Comparison of ENCODE assay signal across 8 cellular contexts in genomic region chr15:63188247-63188936, GRCh38. TPM values are rescaled to one million over a fixed set of nuclear protein-coding genes. Genes with fewer than 3 reads are reported as not detected.
DNase-seq lines count a peak whose midpoint lies in the region; TF ChIP-seq lines count a peak whose summit lies in the region.

No MANE protein-coding gene starts in this region.

- H3K36me3 ChIP-seq in BJ (ENCODE audit: control insufficient read depth, insufficient read depth, low read length) (no peaks in the 10 kb centered on the region), brain microvascular endothelial cell (replicated peaks) (no peaks in the 10 kb centered on the region), muscle layer of colon (ENCODE audit: insufficient read depth, low read length) (no peaks in the 10 kb centered on the region)

- no peak overlapping the region for H3K27ac ChIP-seq in HL-60 (replicated peaks)
- peak overlapping the region; percentile 2 for H3K27ac ChIP-seq in brain microvascular endothelial cell
- peak overlapping the region; percentile 94 for H3K27ac ChIP-seq in muscle layer of colon (ENCODE audit: low read depth, low read length)

- CTCF ChIA-PET in BJ (lab: Yijun Ruan, JAX) = interaction anchor here (0.6 kb wide), 1 partner anchor 217 kb away, joined by 3 read pairs; no protein-coding TSS in a partner anchor

- H3K27me3 ChIP-seq in BJ (ENCODE audit: control insufficient read depth, insufficient read depth, low read length) (no peaks in the 10 kb centered on the region), HL-60 (ENCODE audit: insufficient read depth, poor library complexity, severe bottlenecking) (no peaks in the 10 kb centered on the region), brain microvascular endothelial cell (replicated peaks) (no peaks in the 10 kb centered on the region), muscle layer of colon (ENCODE audit: control insufficient read depth in 1 of 2, insufficient read depth in 2 of 2, low read length in 2 of 2) (no peaks in the 10 kb centered on the region)

- DNase-seq in BJ (ENCODE audit: low read depth) (no peak), HL-60 (ENCODE audit: low read depth in 1 of 2, low spot score in 1 of 2) (no peak), brain microvascular endothelial cell (no peak), SK-N-DZ (ENCODE audit: low spot score) (no peak), NCI-H2227 (lab: John Stamatoyannopoulos, UW; ENCODE audit: unreplicated experiment) (no peak), AG20443 (ENCODE audit: low spot score) (no peak), NCI-H345 treated with DMSO at 0.1 percent for 48 hours (lab: John Stamatoyannopoulos, UW; ENCODE audit: unreplicated experiment) (no peak)

- POLR2A ChIA-PET in BJ (lab: Charles Lee) = no interaction called here

- peaks cover 7% of the 10 kb centered on the region for H3K4me1 ChIP-seq in muscle layer of colon (ENCODE audit: insufficient read depth, low read length)

- H3K9ac ChIP-seq in muscle layer of colon (ENCODE audit: low read length) = peak overlapping the region; percentile 58

- in situ Hi-C loops in brain microvascular endothelial cell (cut with HindIII; ENCODE audit: low pct_ligation_motif_present, low sequenced_read_pairs) = no loop called here

- peak overlapping the region; percentile 52 for H3K4me3 ChIP-seq in BJ (ENCODE audit: low read depth, low read length)
- peak overlapping the region; percentile 94 for H3K4me3 ChIP-seq in HL-60 (replicated peaks; ENCODE audit: insufficient read depth, low read length)
- peak overlapping the region; percentile 66 for H3K4me3 ChIP-seq in brain microvascular endothelial cell (ENCODE audit: low read depth, low read length)
- H3K4me3 ChIP-seq in muscle layer of colon (ENCODE audit: low read depth in 1 of 2, low read length in 2 of 2) = peak overlapping the region; percentile 80 to 86

- no peaks in the 10 kb centered on the region for H3K9me3 ChIP-seq in muscle layer of colon (ENCODE audit: low read length)

- TF ChIP-seq CTCF in BJ (IDR thresholded peaks at IDR 0.05; ENCODE audit: insufficient read depth, low read depth, low read length) = no peak
- TF ChIP-seq CTCF in HL-60 (IDR thresholded peaks at IDR 0.05; ENCODE audit: insufficient read depth, low read length) = no peak
- TF ChIP-seq CTCF in brain microvascular endothelial cell (IDR thresholded peaks at IDR 0.05; ENCODE audit: low read depth, low read length, missing control alignments) = no peak

RNA-seq across cellular contexts. Expression of gene RAB8B, which starts 1.0 kb away (rescaled TPM):
- 16.4 and 39.7 TPM in 2 replicates for polyA plus RNA-seq in BJ (2011; rRNA removed)
- 10.7 and 16.4 TPM in 2 replicates for polyA minus RNA-seq in BJ (2011; rRNA and poly(A)+ RNA removed)
- 16.8 and 17.2 TPM in 2 replicates for polyA plus RNA-seq in SK-N-DZ (2014; cell fraction: cytosol; rRNA removed)
- 10.5 and 11.0 TPM in 2 replicates for polyA plus RNA-seq in SK-N-DZ (2014; cell fraction: nucleus; rRNA removed)

RNA-seq across cellular contexts. Expression of gene RPS27L, which starts 31.1 kb away (rescaled TPM):
- polyA plus RNA-seq in BJ (2011; rRNA removed) = 171 and 490 TPM in 2 replicates
- 26.8 and 38.4 TPM in 2 replicates for polyA minus RNA-seq in BJ (2011; rRNA and poly(A)+ RNA removed)
- 38.8 and 44.2 TPM in 2 replicates for polyA plus RNA-seq in SK-N-DZ (2014; cell fraction: cytosol; rRNA removed)
- polyA plus RNA-seq in SK-N-DZ (2014; cell fraction: nucleus; rRNA removed) = 36.0 and 47.6 TPM in 2 replicates
